Comparison of ENCODE assay signal across 35 cellular contexts in the genomic region with DNA sequence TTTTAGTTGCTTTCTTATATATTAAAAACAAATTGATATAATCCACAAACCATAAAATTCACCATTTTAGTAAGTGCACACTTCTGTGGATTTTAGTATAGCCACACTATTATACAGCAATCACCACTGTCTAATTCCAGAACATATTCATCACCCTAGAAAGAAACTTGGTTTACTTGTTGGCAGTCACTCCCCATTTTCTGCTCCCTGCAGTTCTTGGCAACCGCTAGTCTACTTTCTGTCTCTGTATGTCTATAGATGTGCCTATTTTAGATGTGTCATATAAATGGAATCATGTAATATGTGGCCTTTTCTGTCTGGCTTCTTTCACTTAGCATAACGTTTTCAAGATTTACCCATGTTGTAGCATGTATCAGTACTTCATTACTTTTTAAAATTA. TPM values are rescaled to one million over a fixed set of nuclear protein-coding genes. Genes with fewer than 3 reads are reported as not detected.
"Had no signal": no experiment of that assay in that cellular context is flagged by ENCODE, and none has a peak within 500 bp of the region (broad histone marks: within the 10 kb centered on the region; RNA-seq: fewer than 3 reads in every experiment).

No MANE protein-coding gene starts in this region.

- H3K4me3 ChIP-seq: adrenal gland, breast epithelium, esophagus muscularis mucosa, psoas muscle, sigmoid colon, upper lobe of left lung, vagina had no signal

- H3K36me3 ChIP-seq: adrenal gland, breast epithelium, esophagus muscularis mucosa, sigmoid colon, upper lobe of left lung, vagina had no signal

- H2AFZ ChIP-seq: parathyroid adenoma had no signal

- H3K27ac Mint-ChIP-seq: activated CD4-positive, alpha-beta T cell treated with anti-CD3 and anti-CD28 coated beads for 36 hours; activated CD8-positive, alpha-beta memory T cell treated with anti-CD3 and anti-CD28 coated beads, Interleukin-2, amount 10 ng/mL, durations not matched to agents 7 days and 5 days; activated CD8-positive, alpha-beta T cell treated with anti-CD3 and anti-CD28 coated beads, Interleukin-2, amount 10 ng/mL, durations not matched to agents 7 days and 5 days; activated naive CD4-positive, alpha-beta T cell treated with anti-CD3 and anti-CD28 coated beads for 36 hours; activated naive CD8-positive, alpha-beta T cell treated with anti-CD3 and anti-CD28 coated beads for 36 hours; nephron; stimulated activated effector memory CD8-positive, alpha-beta T cell treated with anti-CD3 and anti-CD28 coated beads, Interleukin-12 subunit alpha, Interleukin-12 subunit beta, amount 100 ng/mL, for 72 hours; stimulated activated naive CD8-positive, alpha-beta T cell treated with anti-CD3 and anti-CD28 coated beads, Interleukin-15, Interleukin-2, amounts not matched to agents 100 ng/mL and 50 ng/mL, for 24 hours had no signal

- H3K27me3 Mint-ChIP-seq: activated CD4-positive, alpha-beta T cell treated with anti-CD3 and anti-CD28 coated beads for 36 hours; activated CD8-positive, alpha-beta memory T cell treated with anti-CD3 and anti-CD28 coated beads, Interleukin-2, amount 10 ng/mL, durations not matched to agents 7 days and 5 days; activated naive CD8-positive, alpha-beta T cell treated with anti-CD3 and anti-CD28 coated beads for 36 hours; stimulated activated naive CD8-positive, alpha-beta T cell treated with anti-CD3 and anti-CD28 coated beads, Interleukin-15, Interleukin-2, amounts not matched to agents 100 ng/mL and 50 ng/mL, for 24 hours had no signal

- H3K4me3 Mint-ChIP-seq: activated CD4-positive, alpha-beta T cell treated with anti-CD3 and anti-CD28 coated beads for 36 hours; activated CD8-positive, alpha-beta memory T cell treated with anti-CD3 and anti-CD28 coated beads, Interleukin-2, amount 10 ng/mL, durations not matched to agents 7 days and 5 days; activated CD8-positive, alpha-beta T cell treated with anti-CD3 and anti-CD28 coated beads, Interleukin-2, amount 10 ng/mL, durations not matched to agents 7 days and 5 days; activated naive CD4-positive, alpha-beta T cell treated with anti-CD3 and anti-CD28 coated beads for 36 hours; activated naive CD8-positive, alpha-beta T cell treated with anti-CD3 and anti-CD28 coated beads for 36 hours; nephron; stimulated activated effector memory CD8-positive, alpha-beta T cell treated with anti-CD3 and anti-CD28 coated beads, Interleukin-12 subunit alpha, Interleukin-12 subunit beta, amount 100 ng/mL, for 72 hours; stimulated activated naive CD8-positive, alpha-beta T cell treated with anti-CD3 and anti-CD28 coated beads, Interleukin-15, Interleukin-2, amounts not matched to agents 100 ng/mL and 50 ng/mL, for 24 hours had no signal

- DNase-seq: activated CD4-positive, alpha-beta T cell treated with anti-CD3 and anti-CD28 coated beads for 36 hours; activated CD4-positive, CD25-positive, alpha-beta regulatory T cell; activated CD8-positive, alpha-beta memory T cell treated with anti-CD3 and anti-CD28 coated beads, Interleukin-2, amount 10 ng/mL, durations not matched to agents 7 days and 5 days; activated CD8-positive, alpha-beta T cell treated with anti-CD3 and anti-CD28 coated beads, Interleukin-2, amount 10 ng/mL, durations not matched to agents 7 days and 5 days; activated effector memory CD4-positive, alpha-beta T cell treated with Interleukin-2 at 50 U/mL for 16 hours; activated naive CD4-positive, alpha-beta T cell treated with anti-CD3 and anti-CD28 coated beads for 36 hours; activated naive CD8-positive, alpha-beta T cell treated with anti-CD3 and anti-CD28 coated beads for 36 hours; activated T-cell treated with anti-CD3 and anti-CD28 coated beads, Interleukin-2, amount 50 U/mL, for 48 hours; adrenal gland; aorta; central memory CD4-positive, alpha-beta T cell; dermis blood vessel endothelial cell; effector CD4-positive, alpha-beta T cell; head of caudate nucleus; hippocampal formation; left cardiac atrium; left ventricle myocardium superior; psoas muscle; sigmoid colon; small intestine; stimulated activated CD4-positive, alpha-beta T cell treated with anti-CD3 and anti-CD28 coated beads, Interleukin-4, amount 100 ng/mL, for 24 hours; upper lobe of left lung had no signal

- H3K4me1 ChIP-seq: adrenal gland, breast epithelium, parathyroid adenoma, psoas muscle had no signal

- H3K79me2 ChIP-seq: parathyroid adenoma had no signal

- H3K27ac ChIP-seq: adrenal gland, breast epithelium, parathyroid adenoma, psoas muscle, sigmoid colon, upper lobe of left lung, vagina had no signal

- H3K4me1 Mint-ChIP-seq: activated naive CD8-positive, alpha-beta T cell treated with anti-CD3 and anti-CD28 coated beads for 36 hours had no signal

- H3K27me3 ChIP-seq: adrenal gland, breast epithelium, esophagus muscularis mucosa, sigmoid colon, upper lobe of left lung, vagina had no signal

- H3K9me3 Mint-ChIP-seq: activated naive CD4-positive, alpha-beta T cell treated with anti-CD3 and anti-CD28 coated beads for 36 hours; activated naive CD8-positive, alpha-beta T cell treated with anti-CD3 and anti-CD28 coated beads for 36 hours; nephron; stimulated activated effector memory CD8-positive, alpha-beta T cell treated with anti-CD3 and anti-CD28 coated beads, Interleukin-12 subunit alpha, Interleukin-12 subunit beta, amount 100 ng/mL, for 72 hours; stimulated activated naive CD8-positive, alpha-beta T cell treated with anti-CD3 and anti-CD28 coated beads, Interleukin-15, Interleukin-2, amounts not matched to agents 100 ng/mL and 50 ng/mL, for 24 hours had no signal

- H3K9me3 ChIP-seq: adrenal gland, breast epithelium, esophagus muscularis mucosa, psoas muscle, sigmoid colon, upper lobe of left lung, vagina had no signal

- ATAC-seq: activated CD4-positive, alpha-beta T cell treated with anti-CD3 and anti-CD28 coated beads for 36 hours; activated CD8-positive, alpha-beta memory T cell treated with anti-CD3 and anti-CD28 coated beads, Interleukin-2, amount 10 ng/mL, durations not matched to agents 7 days and 5 days; activated CD8-positive, alpha-beta T cell treated with anti-CD3 and anti-CD28 coated beads, Interleukin-2, amount 10 ng/mL, durations not matched to agents 7 days and 5 days; left cardiac atrium; left ventricle myocardium superior; psoas muscle; stimulated activated effector memory CD8-positive, alpha-beta T cell treated with anti-CD3 and anti-CD28 coated beads, Interleukin-12 subunit alpha, Interleukin-12 subunit beta, amount 100 ng/mL, for 72 hours had no signal

- H3K9ac ChIP-seq: parathyroid adenoma had no signal

- FAIRE-seq: colon, keratinocyte, small intestine had no signal

RNA-seq across cellular contexts. Expression of a gene that starts 25.6 kb away (rescaled TPM):
- total RNA-seq: activated CD8-positive, alpha-beta T cell treated with anti-CD3 and anti-CD28 coated beads, Interleukin-2, amount 10 ng/mL, durations not matched to agents 7 days and 5 days; left cardiac atrium; left ventricle myocardium superior; lung microvascular endothelial cell; sigmoid colon; subcutaneous adipose tissue had no signal

RNA-seq across cellular contexts. Expression of a gene that starts 37.9 kb away (rescaled TPM):
- total RNA-seq: activated CD4-positive, alpha-beta T cell treated with anti-CD3 and anti-CD28 coated beads for 36 hours; activated CD8-positive, alpha-beta memory T cell treated with anti-CD3 and anti-CD28 coated beads, Interleukin-2, amount 10 ng/mL, durations not matched to agents 7 days and 5 days; activated CD8-positive, alpha-beta T cell treated with anti-CD3 and anti-CD28 coated beads, Interleukin-2, amount 10 ng/mL, durations not matched to agents 7 days and 5 days; activated naive CD4-positive, alpha-beta T cell treated with anti-CD3 and anti-CD28 coated beads for 36 hours; activated naive CD8-positive, alpha-beta T cell treated with anti-CD3 and anti-CD28 coated beads for 36 hours; breast epithelium; dermis blood vessel endothelial cell; esophagus muscularis mucosa; fibroblast of villous mesenchyme; left cardiac atrium; left ventricle myocardium superior; lung microvascular endothelial cell; psoas muscle; sigmoid colon; subcutaneous adipose tissue; T-helper 1 cell treated with Interleukin-12 subunit alpha and Interleukin-12 subunit beta and Interleukin-4 antibody, amounts not matched to agents 30 ng/mL and 1 ng/mL, for 36 hours; vagina had no signal
